Comparison of ENCODE assay signal across 8 cellular contexts in the genomic region with DNA sequence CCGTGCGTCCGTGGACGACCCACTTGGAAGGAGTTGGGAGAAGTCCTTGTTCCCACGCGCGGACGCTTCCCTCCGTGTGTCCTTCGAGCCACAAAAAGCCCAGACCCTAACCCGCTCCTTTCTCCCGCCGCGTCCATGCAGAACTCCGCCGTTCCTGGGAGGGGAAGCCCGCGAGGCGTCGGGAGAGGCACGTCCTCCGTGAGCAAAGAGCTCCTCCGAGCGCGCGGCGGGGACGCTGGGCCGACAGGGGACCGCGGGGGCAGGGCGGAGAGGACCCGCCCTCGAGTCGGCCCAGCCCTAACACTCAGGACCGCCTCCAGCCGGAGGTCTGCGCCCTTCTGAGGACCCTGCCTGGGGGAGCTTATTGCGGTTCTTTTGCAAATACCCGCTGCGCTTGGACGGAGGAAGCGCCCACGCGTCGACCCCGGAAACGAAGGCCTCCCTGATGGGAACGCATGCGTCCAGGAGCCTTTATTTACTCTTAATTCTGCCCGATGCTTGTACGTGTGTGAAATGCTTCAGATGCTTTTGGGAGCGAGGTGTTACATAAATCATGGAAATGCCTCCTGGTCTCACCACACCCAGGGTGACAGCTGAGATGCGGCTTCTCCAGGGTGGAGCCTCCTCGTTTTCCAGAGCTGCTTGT. TPM values are rescaled to one million over a fixed set of nuclear protein-coding genes. Genes with fewer than 3 reads are reported as not detected.
DNase-seq lines count a peak whose midpoint lies in the region; ATAC-seq and TF ChIP-seq lines count a peak whose summit lies in the region.

No MANE protein-coding gene starts in this region.

- DNase-seq in DMS79 treated with DMSO at 0.1 percent for 48 hours (lab: John Stamatoyannopoulos, UW), result peak; percentile 37
- DNase-seq in DMS79 (lab: John Stamatoyannopoulos, UW), result no peak
- no peak for DNase-seq in activated CD8-positive, alpha-beta memory T cell treated with anti-CD3 and anti-CD28 coated beads, Interleukin-2, amount 10 ng/mL, durations not matched to agents 7 days and 5 days
- DNase-seq in heart left ventricle, result no peak
- DNase-seq in retina, result peak; percentile 70
- no peak for DNase-seq in SK-N-DZ (ENCODE audit: low spot score)
- DNase-seq in GDM1 (lab: John Stamatoyannopoulos, UW), result no peak

- peak overlapping the region; percentile 51 for H2AFZ ChIP-seq in Loucy (ENCODE audit: low read length)

- WGBS in heart left ventricle, 4 donors, result 1 to 4% (median 2%) methylated on average over 36 to 55 of the region's 55 CpGs

- no peaks in the 10 kb centered on the region for H3K36me3 ChIP-seq in Loucy (ENCODE audit: insufficient read depth, low read length)
- H3K36me3 ChIP-seq in heart left ventricle, result peaks cover 0 to 29% (median 18%) of the 10 kb centered on the region in 9 donors

- no peaks in the 10 kb centered on the region for H3K9me3 Mint-ChIP-seq in activated CD8-positive, alpha-beta memory T cell treated with anti-CD3 and anti-CD28 coated beads, Interleukin-2, amount 10 ng/mL, durations not matched to agents 7 days and 5 days (ENCODE audit: low read depth)

- H3K27me3 ChIP-seq in Loucy (ENCODE audit: insufficient read depth, low read length, poor library complexity, severe bottlenecking), result no peaks in the 10 kb centered on the region
- H3K27me3 ChIP-seq in heart left ventricle, result peaks cover 0 to 34% (median 8%) of the 10 kb centered on the region in 9 donors

- no peaks in the 10 kb centered on the region for H4K20me1 ChIP-seq in Loucy (ENCODE audit: insufficient read depth, low read length, poor library complexity, severe bottlenecking)

- peak overlapping the region; percentile 24 for H3K9ac ChIP-seq in Loucy (ENCODE audit: low read depth, low read length, poor library complexity, severe bottlenecking)

- CTCF ChIA-PET in activated CD8-positive, alpha-beta memory T cell treated with anti-CD3 and anti-CD28 coated beads, Interleukin-2, amount 10 ng/mL, durations not matched to agents 7 days and 5 days (lab: Charles Lee), result interaction anchor here (1.5 to 2.4 kb wide), 2 partner anchors 7 to 11 kb away, joined by 3 to 7 read pairs; no protein-coding TSS in a partner anchor

- no peak overlapping the region for H3K27ac ChIP-seq in heart left ventricle

- H3K36me3 Mint-ChIP-seq in activated CD8-positive, alpha-beta memory T cell treated with anti-CD3 and anti-CD28 coated beads, Interleukin-2, amount 10 ng/mL, durations not matched to agents 7 days and 5 days, result peaks cover 2% of the 10 kb centered on the region

- no peak overlapping the region for H3K27ac Mint-ChIP-seq in activated CD8-positive, alpha-beta memory T cell treated with anti-CD3 and anti-CD28 coated beads, Interleukin-2, amount 10 ng/mL, durations not matched to agents 7 days and 5 days

- peak overlapping the region; percentile 45 for H3K4me2 ChIP-seq in Loucy (ENCODE audit: low read depth, low read length, poor library complexity, severe bottlenecking)

- H3K9me3 ChIP-seq in Loucy (ENCODE audit: insufficient read depth, low read depth, low read length) (no peaks in the 10 kb centered on the region), heart left ventricle (no peaks in the 10 kb centered on the region)

- H3K4me3 Mint-ChIP-seq in activated CD8-positive, alpha-beta memory T cell treated with anti-CD3 and anti-CD28 coated beads, Interleukin-2, amount 10 ng/mL, durations not matched to agents 7 days and 5 days, result peak overlapping the region; percentile 70

- H3K79me2 ChIP-seq in Loucy (ENCODE audit: insufficient read depth, low read length), result no peaks in the 10 kb centered on the region

- H3F3A ChIP-seq in Loucy (ENCODE audit: low read depth), result no peaks in the 10 kb centered on the region

- no peak for TF ChIP-seq CTCF in Loucy (conservative IDR thresholded peaks at IDR 0.05; ENCODE audit: low read length)
- TF ChIP-seq CTCF in heart left ventricle (IDR thresholded peaks at IDR 0.05), result no peak

- peak; percentile 47 for ATAC-seq in activated CD8-positive, alpha-beta memory T cell treated with anti-CD3 and anti-CD28 coated beads, Interleukin-2, amount 10 ng/mL, durations not matched to agents 7 days and 5 days
- ATAC-seq in heart left ventricle, result peak in 3 of 4 donors; percentile 32 to 44 (median 37)

- H3K4me1 ChIP-seq in Loucy (ENCODE audit: insufficient read depth, low read length, poor library complexity, severe bottlenecking) (peaks cover 10% of the 10 kb centered on the region), heart left ventricle (peaks cover 0 to 16% (median 11%) of the 10 kb centered on the region in 12 donors)

- H3K4me3 ChIP-seq in Loucy (ENCODE audit: low read length, poor library complexity, severe bottlenecking), result peak overlapping the region; percentile 66
- peak overlapping the region; percentile 24 to 59 (median 50) for H3K4me3 ChIP-seq in heart left ventricle

- intact Hi-C loops in heart left ventricle (cut with DNase I), result no loop called here

- peaks cover 17% of the 10 kb centered on the region for H3K4me1 Mint-ChIP-seq in activated CD8-positive, alpha-beta memory T cell treated with anti-CD3 and anti-CD28 coated beads, Interleukin-2, amount 10 ng/mL, durations not matched to agents 7 days and 5 days

- no peaks in the 10 kb centered on the region for H3K9me2 ChIP-seq in Loucy (replicated peaks; ENCODE audit: low read depth, low read length)

- TF ChIP-seq POLR2A in heart left ventricle (IDR thresholded peaks at IDR 0.05), result no peak

- H3K27me3 Mint-ChIP-seq in activated CD8-positive, alpha-beta memory T cell treated with anti-CD3 and anti-CD28 coated beads, Interleukin-2, amount 10 ng/mL, durations not matched to agents 7 days and 5 days, result peaks cover 16% of the 10 kb centered on the region

RNA-seq across cellular contexts. Expression of a gene that starts 32.4 kb away (rescaled TPM):
- 100 to 1,000 TPM in 1 of 2 experiments, 10 to 100 TPM in 1; 99.7 to 107 TPM for total RNA-seq in activated CD8-positive, alpha-beta memory T cell treated with anti-CD3 and anti-CD28 coated beads, Interleukin-2, amount 10 ng/mL, durations not matched to agents 7 days and 5 days
- total RNA-seq in heart left ventricle, result 10 to 100 TPM; 35.1 to 74.8 (median 56.4) TPM
- 10 to 100 TPM; 27.3 to 53.1 TPM for polyA plus RNA-seq in heart left ventricle
- polyA plus RNA-seq in SK-N-DZ (2014; cell fraction: cytosol; rRNA removed), result 67.4 and 72.7 TPM in 2 replicates
- polyA plus RNA-seq in SK-N-DZ (2014; cell fraction: nucleus; rRNA removed), result 64.4 and 68.6 TPM in 2 replicates

Comparison
In these comparisons a context has a peak if more than half of its experiments do, and no peak if none do; other contexts are left out.
1. DNase-seq: peak in DMS79 treated with DMSO at 0.1 percent for 48 hours (single experiment) and retina (single experiment); none in DMS79 (single experiment), activated CD8-positive, alpha-beta memory T cell treated with anti-CD3 and anti-CD28 coated beads, Interleukin-2, amount 10 ng/mL, durations not matched to agents 7 days and 5 days (single experiment), heart left ventricle (0 of 5), SK-N-DZ (single experiment) and GDM1 (single experiment).